11 cellular contexts compared by ENCODE assay signal in genomic region chr6:154478021-154478651, GRCh38. TPM values are rescaled to one million over a fixed set of nuclear protein-coding genes. Genes with fewer than 3 reads are reported as not detected.
DNase-seq lines count a peak whose midpoint lies in the region; ATAC-seq and TF ChIP-seq lines count a peak whose summit lies in the region.
"Had no signal": no experiment of that assay in that cellular context is flagged by ENCODE, and none has a peak within 500 bp of the region (broad histone marks: within the 10 kb centered on the region; RNA-seq: fewer than 3 reads in every experiment).

No MANE protein-coding gene starts in this region.

- peaks cover 66% of the 10 kb centered on the region for H3K4me1 Mint-ChIP-seq in nephron
- H3K4me1 Mint-ChIP-seq in CD8-positive, alpha-beta T cell (ENCODE audit: low read depth), result no peaks in the 10 kb centered on the region

- H3K27me3 ChIP-seq in duodenal mucosa (ENCODE audit: control insufficient read depth in 1 of 2, insufficient read depth in 2 of 2, low read length in 2 of 2), result no peaks in the 10 kb centered on the region
- no peaks in the 10 kb centered on the region for H3K27me3 ChIP-seq in vagina
- H3K27me3 ChIP-seq in WERI-Rb-1 (ENCODE audit: insufficient read depth, low read depth, severe bottlenecking), result no peaks in the 10 kb centered on the region
- H3K27me3 ChIP-seq in CD8-positive, alpha-beta T cell (ENCODE audit: insufficient read depth, low read length), result no peaks in the 10 kb centered on the region

- no peak for TF ChIP-seq POLR2A in vagina (IDR thresholded peaks at IDR 0.05)

- DNase-seq in Right ventricle myocardium inferior (ENCODE audit: missing footprints) (no peak), cardiac septum (ENCODE audit: low spot score) (no peak), vagina (ENCODE audit: extremely low spot score in 2 of 2) (no peak), WERI-Rb-1 (no peak)
- DNase-seq in activated CD4-positive, alpha-beta T cell treated with anti-CD3 and anti-CD28 coated beads for 1 hour, result no peak
- no peak for DNase-seq in CD8-positive, alpha-beta T cell
- DNase-seq: hippocampal formation, NCI-H82 had no signal

- peak; percentile 55 for ATAC-seq in Right ventricle myocardium inferior
- no peak for ATAC-seq in CD8-positive, alpha-beta T cell
- ATAC-seq: HCT116 had no signal

- intact Hi-C loops in Right ventricle myocardium inferior (cut with DNase I) (no loop called here), cardiac septum (cut with DNase I) (no loop called here), vagina (cut with DNase I) (no loop called here)
- intact Hi-C loops in CD8-positive, alpha-beta T cell (cut with DNase I, micrococcal nuclease), result no loop called here

- H3K36me3 ChIP-seq in duodenal mucosa (ENCODE audit: control insufficient read depth in 1 of 2, insufficient read depth in 2 of 2, low read length in 2 of 2), result no peaks in the 10 kb centered on the region
- no peaks in the 10 kb centered on the region for H3K36me3 ChIP-seq in vagina
- no peaks in the 10 kb centered on the region for H3K36me3 ChIP-seq in WERI-Rb-1
- no peaks in the 10 kb centered on the region for H3K36me3 ChIP-seq in CD8-positive, alpha-beta T cell (ENCODE audit: insufficient read depth, low read length)

- TF ChIP-seq CTCF in nephron (IDR thresholded peaks at IDR 0.05; ENCODE audit: unreplicated experiment in 3 of 3) (no peak), vagina (IDR thresholded peaks at IDR 0.05) (no peak), WERI-Rb-1 (IDR thresholded peaks at IDR 0.05; ENCODE audit: low read depth, low read length) (no peak)
- TF ChIP-seq CTCF in CD8-positive, alpha-beta T cell (IDR thresholded peaks at IDR 0.05), result no peak

- H3K27me3 Mint-ChIP-seq in nephron (ENCODE audit: low read depth), result no peaks in the 10 kb centered on the region
- H3K27me3 Mint-ChIP-seq in CD8-positive, alpha-beta T cell (ENCODE audit: low read depth), result no peaks in the 10 kb centered on the region

- H3K9me3 Mint-ChIP-seq in nephron, result no peaks in the 10 kb centered on the region
- H3K9me3 Mint-ChIP-seq in CD8-positive, alpha-beta T cell, result no peaks in the 10 kb centered on the region

- H3K27ac ChIP-seq in duodenal mucosa (ENCODE audit: low read depth, low read length) (peak overlapping the region; percentile 39), vagina (peak overlapping the region; percentile 31), WERI-Rb-1 (no peak overlapping the region)
- H3K27ac ChIP-seq in CD8-positive, alpha-beta T cell (ENCODE audit: low read depth, low read length), result no peak overlapping the region

- peaks cover 24% of the 10 kb centered on the region for H3K36me3 Mint-ChIP-seq in nephron (ENCODE audit: low read depth)
- no peaks in the 10 kb centered on the region for H3K36me3 Mint-ChIP-seq in CD8-positive, alpha-beta T cell

- H3K4me3 ChIP-seq in duodenal mucosa (ENCODE audit: low read depth in 1 of 2, low read length in 2 of 2) (no peak overlapping the region), vagina (no peak overlapping the region), WERI-Rb-1 (ENCODE audit: low read depth, low read length) (no peak overlapping the region)
- no peak overlapping the region for H3K4me3 ChIP-seq in CD8-positive, alpha-beta T cell (ENCODE audit: low read depth, low read length)

- H3K9me3 ChIP-seq in duodenal mucosa (ENCODE audit: control insufficient read depth in 1 of 2, low read length in 2 of 2) (no peaks in the 10 kb centered on the region), vagina (no peaks in the 10 kb centered on the region), WERI-Rb-1 (ENCODE audit: severe bottlenecking) (no peaks in the 10 kb centered on the region)
- no peaks in the 10 kb centered on the region for H3K9me3 ChIP-seq in CD8-positive, alpha-beta T cell (ENCODE audit: low read length)

- peak overlapping the region; percentile 94 to 98 (median 94) for H3K27ac Mint-ChIP-seq in nephron
- no peak overlapping the region for H3K27ac Mint-ChIP-seq in CD8-positive, alpha-beta T cell

- POLR2A ChIA-PET in CD8-positive, alpha-beta T cell (lab: Charles Lee), result no interaction called here

- H3K4me3 Mint-ChIP-seq in nephron, result peak overlapping the region; percentile 6 to 54 (median 51)
- no peak overlapping the region for H3K4me3 Mint-ChIP-seq in CD8-positive, alpha-beta T cell

- H3K4me1 ChIP-seq in duodenal mucosa (ENCODE audit: control insufficient read depth in 1 of 2, insufficient read depth in 2 of 2, low read length in 2 of 2), result peaks cover 0 to 4% of the 10 kb centered on the region in 2 donors
- H3K4me1 ChIP-seq in vagina, result peaks cover 21% of the 10 kb centered on the region
- H3K4me1 ChIP-seq in CD8-positive, alpha-beta T cell (ENCODE audit: insufficient read depth, low read length), result no peaks in the 10 kb centered on the region

- CTCF ChIA-PET in CD8-positive, alpha-beta T cell (lab: Charles Lee), result interaction anchor here (1.4 kb wide), 1 partner anchor 323 kb away, joined by 3 read pairs; no protein-coding TSS in a partner anchor

- H3K9ac ChIP-seq in duodenal mucosa (ENCODE audit: low read depth in 1 of 2, low read length in 2 of 2), result no peak overlapping the region

RNA-seq across cellular contexts. Expression of gene CNKSR3, which starts 32.3 kb away (rescaled TPM):
- 20.0 TPM for total RNA-seq in Right ventricle myocardium inferior
- 34.4 TPM for total RNA-seq in cardiac septum
- 7.4 TPM for total RNA-seq in vagina
- total RNA-seq in CD8-positive, alpha-beta T cell, result not detected

Comparison
In these comparisons a context has a peak if more than half of its experiments do, and no peak if none do; other contexts are left out.
1. H3K27ac ChIP-seq: peak in duodenal mucosa (single experiment) and vagina (single experiment); none in WERI-Rb-1 (single experiment) and CD8-positive, alpha-beta T cell (single experiment).